Comparison of ENCODE assay signal across 8 cellular contexts in the genomic region with DNA sequence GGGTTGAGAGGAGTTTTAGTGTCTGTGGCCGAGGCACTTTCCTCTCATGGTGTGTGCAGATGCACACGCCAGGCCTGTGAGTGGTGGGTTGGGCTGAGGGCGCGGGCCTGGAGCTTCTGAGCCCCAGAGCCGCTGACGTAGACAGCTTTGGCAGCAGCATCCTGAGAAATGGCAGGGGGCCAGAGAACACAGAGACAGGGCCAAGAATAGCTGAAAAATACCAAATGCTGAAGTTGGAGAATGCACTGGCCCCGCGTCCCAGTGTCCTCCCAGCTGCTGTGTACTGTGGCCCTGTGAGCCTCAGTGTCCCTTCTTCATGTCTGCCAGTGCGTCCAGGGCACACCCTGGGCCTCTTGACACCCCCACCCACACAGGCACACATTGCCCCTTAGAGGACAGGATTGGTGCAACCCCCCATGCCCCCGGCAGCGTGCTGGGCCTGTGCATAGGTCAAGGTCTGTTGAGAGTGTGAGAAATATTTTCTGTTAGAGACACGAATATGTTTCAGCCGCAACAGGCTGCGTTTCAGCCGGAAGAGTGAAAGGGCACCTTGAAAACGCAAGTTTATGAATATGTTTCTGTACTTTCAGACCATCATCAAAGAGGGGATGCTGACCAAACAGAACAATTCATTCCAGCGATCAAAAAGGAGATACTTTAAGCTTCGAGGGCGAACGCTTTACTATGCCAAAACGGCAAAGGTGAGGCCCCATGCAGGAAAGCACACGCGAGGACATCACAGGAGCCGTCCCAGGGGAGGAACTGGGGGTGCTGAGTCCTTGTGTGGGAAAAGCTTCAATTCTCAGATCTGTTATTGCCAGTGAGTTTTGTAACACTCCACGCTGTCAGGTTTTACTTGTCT. TPM values are rescaled to one million over a fixed set of nuclear protein-coding genes. Genes with fewer than 3 reads are reported as not detected.
DNase-seq lines count a peak whose midpoint lies in the region; ATAC-seq and TF ChIP-seq lines count a peak whose summit lies in the region.

No MANE protein-coding gene starts in this region.

- H3K4me3 ChIP-seq in BJ (ENCODE audit: low read depth, low read length) (no peak overlapping the region), fibroblast of the aortic adventitia (ENCODE audit: low read depth, low read length) (peak overlapping the region; percentile 22), ovary (peak overlapping the region; percentile 10), neuronal stem cell (ENCODE audit: low read length in 2 of 2) (peak overlapping the region in 1 of 2 donors; percentile 45)

- H2BK120ac ChIP-seq in neuronal stem cell (ENCODE audit: low read depth, low read length) = no peak overlapping the region

- no peak overlapping the region for H3K14ac ChIP-seq in neuronal stem cell (ENCODE audit: low read length)

- H3K36me3 ChIP-seq in BJ (ENCODE audit: control insufficient read depth, insufficient read depth, low read length) = 0 out of 2 replicates have a peak, but pooled peaks cover 2% of the 10 kb centered on the region
- no peaks in the 10 kb centered on the region for H3K36me3 ChIP-seq in ovary
- H3K36me3 ChIP-seq in neuronal stem cell (replicated peaks in 1 of 2; ENCODE audit: control insufficient read depth in 2 of 2, insufficient read depth in 2 of 2, low read length in 2 of 2) = peaks cover 2 to 24% of the 10 kb centered on the region in 2 donors

- H2BK5ac ChIP-seq in neuronal stem cell (ENCODE audit: low read length) = no peak overlapping the region

- CTCF ChIA-PET in BJ (lab: Yijun Ruan, JAX) = interaction anchor here (0.7 to 1.7 kb wide), 7 partner anchors 10 to 60 kb away, joined by 3 to 6 read pairs (median 4); no protein-coding TSS in a partner anchor

- H3K27me3 ChIP-seq in BJ (ENCODE audit: control insufficient read depth, insufficient read depth, low read length) (no peaks in the 10 kb centered on the region), ovary (no peaks in the 10 kb centered on the region), neuronal stem cell (ENCODE audit: control insufficient read depth in 3 of 3, insufficient read depth in 3 of 3, low read depth in 1 of 3, low read length in 3 of 3) (no peaks in the 10 kb centered on the region)

- H3K4me2 ChIP-seq in neuronal stem cell (ENCODE audit: insufficient read depth, low read length, poor library complexity, severe bottlenecking) = no peak overlapping the region

- WGBS in ovary, 3 donors = 1 to 8% (median 4%) methylated on average over 25 of the region's 25 CpGs
- WGBS in neuronal stem cell (ENCODE audit: extremely low coverage in 2 of 2, insufficient read length in 2 of 2, insufficient replicate concordance in 1 of 2), 2 donors = no CpG with 5 or more reads among the region's 25 CpGs

- no peak overlapping the region for H4K8ac ChIP-seq in neuronal stem cell (ENCODE audit: low read depth, low read length)

- TF ChIP-seq POLR2A in ovary (IDR thresholded peaks at IDR 0.05) = peak; percentile 50

- H2BK12ac ChIP-seq in neuronal stem cell (ENCODE audit: low read length) = no peak overlapping the region

- peak overlapping the region; percentile 59 to 91 for H3K27ac ChIP-seq in ovary
- H3K27ac ChIP-seq in neuronal stem cell (replicated peaks; ENCODE audit: low read length) = no peak overlapping the region

- DNase-seq in BJ (ENCODE audit: low read depth) (peak; percentile 62), RPMI8226 (peak; percentile 29), fibroblast of the aortic adventitia (ENCODE audit: low read depth) (peak; percentile 98), ovary (peak; percentile 95 to 97 (median 97)), NCI-H2227 (lab: John Stamatoyannopoulos, UW; ENCODE audit: unreplicated experiment) (no peak), neuronal stem cell (ENCODE audit: low spot score) (no peak)

- no peak overlapping the region for H2BK15ac ChIP-seq in neuronal stem cell (ENCODE audit: low read length)

- H3K4me1 ChIP-seq in ovary (ENCODE audit: insufficient read depth) (peaks cover 32% of the 10 kb centered on the region), neuronal stem cell (ENCODE audit: control insufficient read depth in 2 of 2, insufficient read depth in 1 of 2, low read depth in 1 of 2, low read length in 2 of 2) (peaks cover 9 to 13% of the 10 kb centered on the region in 2 donors)

- H3K23ac ChIP-seq in neuronal stem cell (ENCODE audit: low read depth, low read length, poor library complexity) = no peak overlapping the region

- no peak overlapping the region for H4K91ac ChIP-seq in neuronal stem cell (ENCODE audit: low read depth, low read length, poor library complexity)

- TF ChIP-seq EP300 in ovary (IDR thresholded peaks at IDR 0.05) = no peak

- H2AFZ ChIP-seq in neuronal stem cell (ENCODE audit: low read length) = no peak overlapping the region

- H2AK5ac ChIP-seq in neuronal stem cell (ENCODE audit: low read depth, low read length) = no peak overlapping the region

- H3K18ac ChIP-seq in neuronal stem cell (ENCODE audit: low read length) = no peak overlapping the region

- ATAC-seq in HG03442 (IDR thresholded peaks at IDR 0.05; ENCODE audit: unreplicated experiment) = no peak
- ATAC-seq in GM18873 (IDR thresholded peaks at IDR 0.05; ENCODE audit: low FRiP score, unreplicated experiment) = no peak

- no peak overlapping the region for H3K9ac ChIP-seq in neuronal stem cell (ENCODE audit: low read depth, low read length, poor library complexity)

- intact Hi-C loops in ovary (cut with DNase I) = loop anchor here in 1 of 4 donors (10.0 kb wide), 1 partner anchor 57 kb away; no protein-coding TSS in a partner anchor

- H3K9me3 ChIP-seq in ovary = no peaks in the 10 kb centered on the region
- H3K9me3 ChIP-seq in neuronal stem cell (replicated peaks in 1 of 2; ENCODE audit: control insufficient read depth in 2 of 2, insufficient read depth in 1 of 2, low read depth in 1 of 2, low read length in 2 of 2) = no peaks in the 10 kb centered on the region

- no peak overlapping the region for H3K4ac ChIP-seq in neuronal stem cell (ENCODE audit: low read length)

- POLR2A ChIA-PET in BJ (lab: Charles Lee) = no interaction called here

- H3K79me1 ChIP-seq in neuronal stem cell (ENCODE audit: low read depth, low read length) = peaks cover 8% of the 10 kb centered on the region

- TF ChIP-seq CTCF in BJ (IDR thresholded peaks at IDR 0.05; ENCODE audit: insufficient read depth, low read depth, low read length) (no peak), fibroblast of the aortic adventitia (IDR thresholded peaks at IDR 0.05; ENCODE audit: insufficient read depth, low read length) (no peak), ovary (IDR thresholded peaks at IDR 0.05) (peak in 1 of 3 donors; percentile 28)

RNA-seq across cellular contexts. Expression of gene DGKD, which starts 33.6 kb away (rescaled TPM):
- 4.2 and 8.5 TPM in 2 replicates for polyA plus RNA-seq in BJ (2011; rRNA removed)
- 13.6 and 21.7 TPM in 2 replicates for polyA minus RNA-seq in BJ (2011; rRNA and poly(A)+ RNA removed)
- total RNA-seq in fibroblast of the aortic adventitia (ENCODE audit: low replicate concordance) = 4.1 and 7.4 TPM in 2 replicates
- total RNA-seq in ovary = 10 to 100 TPM in 6 of 7 donors, 1 to 10 TPM in 1; 9.4 to 81.8 (median 39.5) TPM
- polyA plus RNA-seq in ovary = 10 to 100 TPM; 19.0 to 19.1 TPM
- polyA plus RNA-seq in neuronal stem cell (2013, experiment 1 of 2) = 15.2 TPM
- polyA plus RNA-seq in neuronal stem cell (2013, experiment 2 of 2) = 15.9 TPM

Comparison
In these comparisons a context has a peak if more than half of its experiments do, and no peak if none do; other contexts are left out.
1. DNase-seq: peak in BJ (single experiment), RPMI8226 (single experiment), fibroblast of the aortic adventitia (single experiment) and ovary (5 of 5); none in NCI-H2227 (single experiment) and neuronal stem cell (single experiment).